In genomic region chr16:85709766-85710423, GRCh38 we compare ENCODE assay signal across 7 cellular contexts.
"Had no signal": no experiment of that assay in that cellular context is flagged by ENCODE, and none has a peak within 500 bp of the region (broad histone marks: within the 10 kb centered on the region; RNA-seq: fewer than 3 reads in every experiment).

No MANE protein-coding gene starts in this region.

- H3K4me3 Mint-ChIP-seq: activated naive CD4-positive, alpha-beta T cell treated with anti-CD3 and anti-CD28 coated beads, Interleukin-2, amount 50 U/mL, for 24 hours had no signal

- H3K9me3 Mint-ChIP-seq: activated naive CD4-positive, alpha-beta T cell treated with anti-CD3 and anti-CD28 coated beads, Interleukin-2, amount 50 U/mL, for 24 hours had no signal

- H3K27me3 Mint-ChIP-seq: activated naive CD4-positive, alpha-beta T cell treated with anti-CD3 and anti-CD28 coated beads, Interleukin-2, amount 50 U/mL, for 24 hours had no signal

- H3K27ac Mint-ChIP-seq: activated naive CD4-positive, alpha-beta T cell treated with anti-CD3 and anti-CD28 coated beads, Interleukin-2, amount 50 U/mL, for 24 hours had no signal

- H3K4me1 Mint-ChIP-seq: activated naive CD4-positive, alpha-beta T cell treated with anti-CD3 and anti-CD28 coated beads, Interleukin-2, amount 50 U/mL, for 24 hours had no signal

- DNase-seq: activated CD4-positive, alpha-beta T cell treated with anti-CD3 and anti-CD28 coated beads, Interleukin-2, amount 50 U/mL, for 1 hour; central memory CD4-positive, alpha-beta T cell; effector memory CD4-positive, alpha-beta T cell; posterior cingulate gyrus; T-helper 2 cell; transverse colon had no signal
